ENCODE assay signal across 8 cellular contexts in genomic region chr22:31488346-31488883, GRCh38. TPM values are rescaled to one million over a fixed set of nuclear protein-coding genes. Genes with fewer than 3 reads are reported as not detected.
DNase-seq lines count a peak whose midpoint lies in the region; ATAC-seq, FAIRE-seq and TF ChIP-seq lines count a peak whose summit lies in the region.

No MANE protein-coding gene starts in this region.

- in situ Hi-C loops in brain microvascular endothelial cell (cut with HindIII; ENCODE audit: low pct_ligation_motif_present, low sequenced_read_pairs), result no loop called here

- FAIRE-seq in urothelium cell line (lab: Jason Lieb, UNC), result no peak

- H3K9ac ChIP-seq in muscle layer of colon (ENCODE audit: low read length), result peak overlapping the region; percentile 26

- no peak for DNase-seq in AG04450 (ENCODE audit: low read depth, low spot score)
- DNase-seq in HL-60 (ENCODE audit: low read depth in 1 of 2, low spot score in 1 of 2), result no peak
- DNase-seq in brain microvascular endothelial cell, result no peak
- DNase-seq in urothelium cell line (ENCODE audit: low spot score), result no peak
- no peak for DNase-seq in sciatic nerve (ENCODE audit: low spot score)
- DNase-seq in HCEC 1CT, result no peak

- CTCF ChIA-PET in AG04450 (lab: Charles Lee), result no interaction called here

- ATAC-seq in HG02678 (IDR thresholded peaks at IDR 0.05; ENCODE audit: unreplicated experiment) (no peak), sciatic nerve (no peak)

- POLR2A ChIA-PET in AG04450 (lab: Yijun Ruan, JAX), result interaction anchor here (0.6 to 2.1 kb wide), 2 partner anchors 9 to 142 kb away, joined by 6 to 8 read pairs; no protein-coding TSS in a partner anchor

- H3K27ac ChIP-seq in AG04450 (ENCODE audit: low read depth, low read length) (no peak overlapping the region), HL-60 (replicated peaks) (peak overlapping the region; percentile 80), brain microvascular endothelial cell (no peak overlapping the region), muscle layer of colon (ENCODE audit: low read depth, low read length) (no peak overlapping the region)

- H3K4me1 ChIP-seq in muscle layer of colon (ENCODE audit: insufficient read depth, low read length), result peaks cover 18% of the 10 kb centered on the region

- TF ChIP-seq CTCF in AG04450 (IDR thresholded peaks at IDR 0.05; ENCODE audit: low read depth, low read length) (no peak), HL-60 (IDR thresholded peaks at IDR 0.05; ENCODE audit: insufficient read depth, low read length) (no peak), brain microvascular endothelial cell (IDR thresholded peaks at IDR 0.05; ENCODE audit: low read depth, low read length, missing control alignments) (no peak)

- H3K9me3 ChIP-seq in AG04450 (ENCODE audit: control insufficient read depth, insufficient read depth, low read length), result no peaks in the 10 kb centered on the region; the same call in 1 of the 2 replicates
- no peaks in the 10 kb centered on the region for H3K9me3 ChIP-seq in muscle layer of colon (ENCODE audit: low read length)

- intact Hi-C loops in sciatic nerve (cut with DNase I), result no loop called here

- H3K4me3 ChIP-seq in AG04450 (ENCODE audit: low read depth, low read length) (peak overlapping the region; percentile 84), HL-60 (replicated peaks; ENCODE audit: insufficient read depth, low read length) (peak overlapping the region; percentile 87), brain microvascular endothelial cell (ENCODE audit: low read depth, low read length) (peak overlapping the region; percentile 85), muscle layer of colon (ENCODE audit: low read depth in 1 of 2, low read length in 2 of 2) (peak overlapping the region in 1 of 2 donors; percentile 57)

- H3K27me3 ChIP-seq in AG04450 (ENCODE audit: control insufficient read depth, insufficient read depth, low read length) (no peaks in the 10 kb centered on the region), HL-60 (ENCODE audit: insufficient read depth, poor library complexity, severe bottlenecking) (no peaks in the 10 kb centered on the region), brain microvascular endothelial cell (replicated peaks) (no peaks in the 10 kb centered on the region), muscle layer of colon (ENCODE audit: control insufficient read depth in 1 of 2, insufficient read depth in 2 of 2, low read length in 2 of 2) (no peaks in the 10 kb centered on the region)

- H3K36me3 ChIP-seq in brain microvascular endothelial cell (replicated peaks) (peaks cover 37% of the 10 kb centered on the region), muscle layer of colon (ENCODE audit: insufficient read depth, low read length) (peaks cover 21% of the 10 kb centered on the region)

RNA-seq across cellular contexts. Expression of gene EIF4ENIF1, which starts 1.2 kb away (rescaled TPM):
- polyA plus RNA-seq in AG04450 (2011; rRNA removed), result 21.0 and 21.4 TPM in 2 replicates
- polyA minus RNA-seq in AG04450 (2011; rRNA and poly(A)+ RNA removed), result 30.7 and 35.4 TPM in 2 replicates
- total RNA-seq in sciatic nerve, result 38.9 TPM

RNA-seq across cellular contexts. Expression of gene SFI1, which starts 7.9 kb away (rescaled TPM):
- 4.0 and 4.1 TPM in 2 replicates for polyA plus RNA-seq in AG04450 (2011; rRNA removed)
- 12.2 and 15.1 TPM in 2 replicates for polyA minus RNA-seq in AG04450 (2011; rRNA and poly(A)+ RNA removed)
- 49.8 TPM for total RNA-seq in sciatic nerve
